In genomic region chr19:55383279-55383788, GRCh38 we compare ENCODE assay signal across 9 cellular contexts.
DNase-seq lines count a peak whose midpoint lies in the region; ATAC-seq and TF ChIP-seq lines count a peak whose summit lies in the region.
"Had no signal": no experiment of that assay in that cellular context is flagged by ENCODE, and none has a peak within 500 bp of the region (broad histone marks: within the 10 kb centered on the region; RNA-seq: fewer than 3 reads in every experiment).

No MANE protein-coding gene starts in this region.

- TF ChIP-seq CTCF in GM12865 (IDR thresholded peaks at IDR 0.05; ENCODE audit: insufficient read depth, low read depth, low read length, missing control alignments) (no peak), OCI-LY1 (IDR thresholded peaks at IDR 0.05; ENCODE audit: low read length) (no peak)

- peaks cover 42 to 51% of the 10 kb centered on the region in 2 donors for H3K4me1 Mint-ChIP-seq in effector memory CD8-positive, alpha-beta T cell (ENCODE audit: low read depth in 2 of 2)

- H3K9me3 ChIP-seq in OCI-LY1 (ENCODE audit: low read length) = no peaks in the 10 kb centered on the region

- H3K9ac ChIP-seq in OCI-LY1 (ENCODE audit: low read length) (peak overlapping the region; percentile 56; the same call in 1 of the 2 replicates), rectal smooth muscle tissue (ENCODE audit: low read length) (no peak overlapping the region)

- H3K4me2 ChIP-seq in OCI-LY1 (ENCODE audit: low read length) = peak overlapping the region; percentile 60

- peaks cover 41% of the 10 kb centered on the region for H3K36me3 Mint-ChIP-seq in effector memory CD8-positive, alpha-beta T cell (ENCODE audit: insufficient read depth)

- peak overlapping the region; percentile 70 to 71 for H3K27ac Mint-ChIP-seq in effector memory CD8-positive, alpha-beta T cell

- no peaks in the 10 kb centered on the region for H3F3A ChIP-seq in OCI-LY1 (ENCODE audit: insufficient read depth, low read length)

- H3K4me1 ChIP-seq in OCI-LY1 (ENCODE audit: insufficient read depth, low read length, severe bottlenecking) = peaks cover 35% of the 10 kb centered on the region
- peaks cover 17% of the 10 kb centered on the region for H3K4me1 ChIP-seq in rectal smooth muscle tissue (ENCODE audit: control insufficient read depth, insufficient read depth, low read length)

- no peaks in the 10 kb centered on the region for H3K79me2 ChIP-seq in OCI-LY1 (ENCODE audit: insufficient read depth, low read length)

- no peaks in the 10 kb centered on the region for H3K9me3 Mint-ChIP-seq in effector memory CD8-positive, alpha-beta T cell

- H3K27me3 Mint-ChIP-seq in effector memory CD8-positive, alpha-beta T cell = no peaks in the 10 kb centered on the region

- H3K9me2 ChIP-seq in OCI-LY1 (ENCODE audit: low read depth, low read length) = no peaks in the 10 kb centered on the region

- H4K20me1 ChIP-seq in OCI-LY1 (ENCODE audit: insufficient read depth, low read length) = no peaks in the 10 kb centered on the region

- H3K4me3 Mint-ChIP-seq in effector memory CD8-positive, alpha-beta T cell = peak overlapping the region; percentile 87 to 94

- peaks cover 25% of the 10 kb centered on the region for H3K36me3 ChIP-seq in OCI-LY1 (ENCODE audit: insufficient read depth, low read length)
- peaks cover 9% of the 10 kb centered on the region for H3K36me3 ChIP-seq in rectal smooth muscle tissue (ENCODE audit: control insufficient read depth, insufficient read depth, low read length)

- no peak overlapping the region for H2AFZ ChIP-seq in OCI-LY1 (ENCODE audit: low read length)

- H3K27ac ChIP-seq in OCI-LY1 (ENCODE audit: low read depth, low read length, poor library complexity, severe bottlenecking) = no peak overlapping the region
- H3K27ac ChIP-seq in rectal smooth muscle tissue (ENCODE audit: low read depth, low read length) = peak overlapping the region; percentile 48
- H3K27ac ChIP-seq: SJSA1 had no signal

- H3K4me3 ChIP-seq in GM12865 (ENCODE audit: low read depth, low read length) (peak overlapping the region; percentile 59), OCI-LY1 (ENCODE audit: low read depth, low read length, poor library complexity, severe bottlenecking) (peak overlapping the region; percentile 52), rectal smooth muscle tissue (ENCODE audit: low read length) (peak overlapping the region; percentile 69)

- H3K27me3 ChIP-seq in OCI-LY1 (ENCODE audit: insufficient read depth, low read length) = no peaks in the 10 kb centered on the region
- H3K27me3 ChIP-seq in rectal smooth muscle tissue (ENCODE audit: control insufficient read depth, insufficient read depth, low read length) = no peaks in the 10 kb centered on the region
- H3K27me3 ChIP-seq: SJSA1 had no signal

- peak; percentile 34 for DNase-seq in GM12865 (ENCODE audit: low read depth)
- DNase-seq in effector memory CD8-positive, alpha-beta T cell = no peak
- no peak for DNase-seq in NCI-H1930 (lab: John Stamatoyannopoulos, UW)
- DNase-seq in D341Med (ENCODE audit: low spot score) = no peak
- no peak for DNase-seq in GM19240 (ENCODE audit: insufficient read length, low spot score)
- no peak for DNase-seq in GM03348 (ENCODE audit: low spot score)

- ATAC-seq in effector memory CD8-positive, alpha-beta T cell (replicated peaks) = no peak
